ENCODE assay signal across 8 cellular contexts in genomic region chr2:61443342-61444041, GRCh38. TPM values are rescaled to one million over a fixed set of nuclear protein-coding genes. Genes with fewer than 3 reads are reported as not detected.
DNase-seq lines count a peak whose midpoint lies in the region; ATAC-seq, FAIRE-seq and TF ChIP-seq lines count a peak whose summit lies in the region.

No MANE protein-coding gene starts in this region.

- H3K4me2 ChIP-seq in hepatocyte, result peak overlapping the region; percentile 45

- DNase-seq in HTR-8/SVneo (ENCODE audit: insufficient read length, low spot score), result no peak
- peak; percentile 44 for DNase-seq in hepatocyte (ENCODE audit: low spot score)
- no peak for DNase-seq in SHP77 treated with DMSO at 0.1 percent for 48 hours (lab: John Stamatoyannopoulos, UW)
- no peak for DNase-seq in GOT3 (lab: John Stamatoyannopoulos, UW)
- DNase-seq in amygdala (lab: John Stamatoyannopoulos, UW), result no peak
- no peak for DNase-seq in iPS-NIHi11 (ENCODE audit: low spot score)

- ATAC-seq in GM18499 (IDR thresholded peaks at IDR 0.05; ENCODE audit: insufficient read depth, unreplicated experiment) (peak; percentile 92), GM21619 (IDR thresholded peaks at IDR 0.05; ENCODE audit: unreplicated experiment) (peak; percentile 84)

- H3K36me3 ChIP-seq in hepatocyte (replicated peaks; ENCODE audit: insufficient read depth, low read depth), result no peaks in the 10 kb centered on the region

- no peaks in the 10 kb centered on the region for H3K27me3 ChIP-seq in hepatocyte

- H3K9me2 ChIP-seq in hepatocyte (replicated peaks; ENCODE audit: insufficient read depth), result no peaks in the 10 kb centered on the region

- no peaks in the 10 kb centered on the region for H3K4me1 ChIP-seq in hepatocyte (ENCODE audit: insufficient read depth)

- peaks cover 100% of the 10 kb centered on the region for H3K79me2 ChIP-seq in hepatocyte

- H4K20me1 ChIP-seq in hepatocyte (ENCODE audit: insufficient read depth, poor library complexity, severe bottlenecking), result peaks cover 71% of the 10 kb centered on the region

- no peak overlapping the region for H2AFZ ChIP-seq in hepatocyte

- H3K9me3 ChIP-seq in hepatocyte (ENCODE audit: low read depth), result no peaks in the 10 kb centered on the region

- FAIRE-seq in HTR-8/SVneo (lab: Jason Lieb, UNC), result peak; percentile 20

- peak overlapping the region; percentile 56 for H3K27ac ChIP-seq in hepatocyte

- TF ChIP-seq CTCF in hepatocyte (IDR thresholded peaks at IDR 0.05; ENCODE audit: poor library complexity), result no peak

- 85% methylated on average over 7 of the region's 7 CpGs for WGBS in hepatocyte (ENCODE audit: low lambda C conversion rate, missing lambda C conversion rate)

- H3K4me3 ChIP-seq in hepatocyte, result no peak overlapping the region

RNA-seq across cellular contexts. Expression of gene USP34, which starts 27.4 kb away (rescaled TPM):
- total RNA-seq in hepatocyte, result 115 and 125 TPM in 2 replicates
- polyA plus RNA-seq in hepatocyte, result 36.8 and 46.3 TPM in 2 replicates
